8 cellular contexts compared by ENCODE assay signal in the genomic region with DNA sequence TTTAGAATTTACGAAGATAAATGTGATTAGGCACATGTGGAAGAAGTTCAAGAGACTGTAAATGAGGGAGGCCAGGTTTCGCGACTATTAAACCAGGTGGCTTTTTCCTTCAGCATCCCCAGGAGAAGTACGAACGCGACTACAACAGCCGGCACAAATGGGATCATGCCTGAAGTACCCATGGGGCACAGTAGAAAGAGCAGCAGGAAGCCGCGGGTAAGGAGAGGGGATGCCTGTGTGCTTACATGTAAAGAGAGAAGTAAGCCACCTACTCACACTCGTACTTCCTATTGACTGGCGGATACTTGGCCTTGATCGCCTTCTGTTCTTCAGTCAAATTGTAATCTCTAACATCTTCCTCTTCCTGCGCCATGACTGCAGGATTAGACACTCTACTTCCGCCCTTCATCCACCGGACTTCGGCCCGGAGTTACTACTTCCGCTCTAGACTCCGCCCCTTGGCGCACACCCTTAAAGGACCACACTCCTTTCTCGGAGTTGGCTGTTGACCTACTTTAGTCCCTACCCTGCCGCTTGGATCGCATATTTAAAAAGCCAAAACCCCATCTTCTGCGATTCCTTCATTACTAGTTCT. TPM values are rescaled to one million over a fixed set of nuclear protein-coding genes. Genes with fewer than 3 reads are reported as not detected.
DNase-seq lines count a peak whose midpoint lies in the region; ATAC-seq and TF ChIP-seq lines count a peak whose summit lies in the region.

Gene ZBTB8OS, minus strand, starts transcription at position 394 of the 595 bp plus-strand sequence. Its CDS starts 21 bp downstream, at position 373.

- TF ChIP-seq CTCF in adrenal gland (IDR thresholded peaks at IDR 0.05): no peak
- TF ChIP-seq CTCF in heart left ventricle (IDR thresholded peaks at IDR 0.05): no peak
- no peak for TF ChIP-seq CTCF in type B pancreatic cell (conservative IDR thresholded peaks at IDR 0.05)

- H3K36me3 Mint-ChIP-seq in type B pancreatic cell: peaks cover 26% of the 10 kb centered on the region

- H3K36me3 ChIP-seq in adrenal gland (replicated peaks in 1 of 2): peaks cover 0 to 21% of the 10 kb centered on the region in 2 donors
- H3K36me3 ChIP-seq in heart left ventricle: peaks cover 0 to 45% (median 23%) of the 10 kb centered on the region in 9 donors

- H3K4me3 Mint-ChIP-seq in type B pancreatic cell: peak within 1 kb of the TSS; percentile 94

- H3K27ac Mint-ChIP-seq in type B pancreatic cell: peak within 1 kb of the TSS; percentile 100

- DNase-seq in NCI-H1436 (lab: John Stamatoyannopoulos, UW): peak; percentile 90
- peak; percentile 85 for DNase-seq in T follicular helper cell (ENCODE audit: low read depth)
- DNase-seq in adrenal gland: peak; percentile 90 to 97 (median 96)
- peak; percentile 92 to 94 (median 93) for DNase-seq in heart left ventricle
- peak; percentile 97 for DNase-seq in pons (ENCODE audit: low spot score)
- DNase-seq in type B pancreatic cell (ENCODE audit: extremely low spot score, unreplicated experiment): peak; percentile 81

- peaks cover 28 to 51% of the 10 kb centered on the region in 2 donors for H3K4me1 ChIP-seq in adrenal gland (replicated peaks in 1 of 2)
- peaks cover 2 to 55% (median 25%) of the 10 kb centered on the region in 12 donors for H3K4me1 ChIP-seq in heart left ventricle

- peak within 1 kb of the TSS; percentile 92 to 99 (median 97) for H3K27ac ChIP-seq in adrenal gland
- H3K27ac ChIP-seq in heart left ventricle: peak within 1 kb of the TSS; percentile 95 to 100 (median 97)

- 0 to 1% (median 0%) methylated on average over 22 to 24 of the region's 24 CpGs for WGBS in adrenal gland, 4 donors
- 0% methylated on average over 24 of the region's 24 CpGs for WGBS in heart left ventricle, 4 donors

- intact Hi-C loops in adrenal gland (cut with DNase I) (no loop called here), heart left ventricle (cut with DNase I) (loop anchor here in 1 of 10 donors (2.0 kb wide), 1 partner anchor 35 kb away; no protein-coding TSS in a partner anchor)

- peak; percentile 60 for ATAC-seq in HG02678 (IDR thresholded peaks at IDR 0.05; ENCODE audit: unreplicated experiment)
- ATAC-seq in heart left ventricle: peak; percentile 91 to 94 (median 92)

- no peaks in the 10 kb centered on the region for H3K27me3 ChIP-seq in adrenal gland
- H3K27me3 ChIP-seq in heart left ventricle: no peaks in the 10 kb centered on the region

- H3K4me3 ChIP-seq in adrenal gland (peak within 1 kb of the TSS; percentile 62 to 81 (median 70)), heart left ventricle (peak within 1 kb of the TSS; percentile 54 to 95 (median 72))

- no peaks in the 10 kb centered on the region for H3K9me3 Mint-ChIP-seq in type B pancreatic cell

- peaks cover 26% of the 10 kb centered on the region for H3K4me1 Mint-ChIP-seq in type B pancreatic cell (ENCODE audit: unreplicated experiment)

- no peaks in the 10 kb centered on the region for H3K27me3 Mint-ChIP-seq in type B pancreatic cell

- no peaks in the 10 kb centered on the region for H3K9me3 ChIP-seq in adrenal gland (replicated peaks in 1 of 3)
- no peaks in the 10 kb centered on the region for H3K9me3 ChIP-seq in heart left ventricle

- TF ChIP-seq POLR2A in GM10847 (IDR thresholded peaks at IDR 0.05; ENCODE audit: extremely low read depth, insufficient read length) (peak; percentile 63), adrenal gland (IDR thresholded peaks at IDR 0.05) (peak; percentile 56 to 86), heart left ventricle (IDR thresholded peaks at IDR 0.05) (no peak)

RNA-seq across cellular contexts. Expression of gene ZBTB8OS, which starts in this region (rescaled TPM):
- total RNA-seq in adrenal gland (10 to 100 TPM in 7 of 8 donors, 1 to 10 TPM in 1; 9.7 to 43.7 (median 34.0) TPM), heart left ventricle (10 to 100 TPM; 16.5 to 37.1 (median 33.7) TPM), type B pancreatic cell (ENCODE audit: low replicate concordance) (41.7 and 49.8 TPM in 2 replicates)
- polyA plus RNA-seq in adrenal gland (10 to 100 TPM; 64.9 to 83.0 (median 77.2) TPM), heart left ventricle (10 to 100 TPM; 34.3 to 60.3 TPM)

Comparison
In these comparisons a context has a peak if more than half of its experiments do, and no peak if none do; other contexts are left out.
1. Peak in every context shown above with its lines: DNase-seq, ATAC-seq, H3K4me3 ChIP-seq and H3K27ac ChIP-seq.
2. POLR2A ChIP-seq: peak in GM10847 (single experiment) and adrenal gland (2 of 2); none in heart left ventricle (0 of 2).